15 cellular contexts compared by ENCODE assay signal in genomic region chr11:128828350-128828749, GRCh38. TPM values are rescaled to one million over a fixed set of nuclear protein-coding genes. Genes with fewer than 3 reads are reported as not detected.
DNase-seq lines count a peak whose midpoint lies in the region; ATAC-seq, FAIRE-seq and TF ChIP-seq lines count a peak whose summit lies in the region.
"Had no signal": no experiment of that assay in that cellular context is flagged by ENCODE, and none has a peak within 500 bp of the region (broad histone marks: within the 10 kb centered on the region; RNA-seq: fewer than 3 reads in every experiment).

No MANE protein-coding gene starts in this region.

- H3K9me3 ChIP-seq in PC-9 (ENCODE audit: insufficient read depth, low read depth), result no peaks in the 10 kb centered on the region

- intact Hi-C loops in PC-9 (cut with micrococcal nuclease; ENCODE audit: unreplicated experiment), result no loop called here

- TF ChIP-seq CTCF in PC-9 (conservative IDR thresholded peaks at IDR 0.05), result no peak

- no peak for TF ChIP-seq POLR2A in H54 (IDR thresholded peaks at IDR 0.05; ENCODE audit: low read depth, low read length)

- H3K4me2 ChIP-seq in PC-9, result no peak overlapping the region
- H3K4me2 ChIP-seq: GM23338 had no signal

- POLR2A ChIA-PET in PC-9 (lab: Charles Lee; ENCODE audit: unreplicated experiment), result no interaction called here

- no peaks in the 10 kb centered on the region for H3K9me3 Mint-ChIP-seq in memory B cell
- H3K9me3 Mint-ChIP-seq: GM23338 had no signal

- H3K9me2 ChIP-seq in PC-9 (ENCODE audit: insufficient read depth), result no peaks in the 10 kb centered on the region

- H3K4me1 Mint-ChIP-seq in memory B cell, result peaks cover 35% of the 10 kb centered on the region

- CTCF ChIA-PET in PC-9 (lab: Charles Lee), result no interaction called here

- H3K4me1 ChIP-seq in PC-9 (replicated peaks; ENCODE audit: insufficient read depth), result no peaks in the 10 kb centered on the region

- H3K27ac Mint-ChIP-seq in memory B cell, result peak overlapping the region; percentile 38
- H3K27ac Mint-ChIP-seq: GM23338 had no signal

- no peak overlapping the region for H3K27ac ChIP-seq in PC-9

- H3K4me3 Mint-ChIP-seq in memory B cell, result no peak overlapping the region
- H3K4me3 Mint-ChIP-seq: GM23338 had no signal

- no peaks in the 10 kb centered on the region for H3K79me2 ChIP-seq in PC-9 (ENCODE audit: low read depth)

- no peak overlapping the region for H2AFZ ChIP-seq in PC-9
- H2AFZ ChIP-seq: GM23338 had no signal

- DNase-seq in M059J (ENCODE audit: low read depth) (peak; percentile 60), dermis microvascular lymphatic vessel endothelial cell (ENCODE audit: low read depth in 2 of 2) (peak; percentile 27 to 78), memory B cell (ENCODE audit: low spot score in 2 of 2) (no peak), H54 (ENCODE audit: insufficient read length, low spot score) (no peak), PC-9 (no peak)
- DNase-seq: COR-L47, Karpas-422, MM.1S, NCI-H1092 treated with DMSO at 0.1 percent for 48 hours, NCI-H524 treated with DMSO at 0.1 percent for 48 hours, SHP77 had no signal

- H3K36me3 ChIP-seq in PC-9 (ENCODE audit: low read depth), result no peaks in the 10 kb centered on the region

- H3F3A ChIP-seq in PC-9 (ENCODE audit: insufficient read depth, low read depth), result no peaks in the 10 kb centered on the region

- no TSS peak for BruUV-seq in PC-9 (replicated peaks; lab: Mats Ljungman, UMichigan)

- peaks cover 11% of the 10 kb centered on the region for H3K36me3 Mint-ChIP-seq in memory B cell

- no peak overlapping the region for H3K4me3 ChIP-seq in PC-9
- H3K4me3 ChIP-seq: GM23338 had no signal

- ATAC-seq in memory B cell (ENCODE audit: low read depth), result no peak
- no peak for ATAC-seq in GM18517 (IDR thresholded peaks at IDR 0.05; ENCODE audit: unreplicated experiment)
- ATAC-seq in GM19467 (IDR thresholded peaks at IDR 0.05; ENCODE audit: unreplicated experiment), result no peak
- ATAC-seq: GM23338 had no signal

- H4K20me1 ChIP-seq in PC-9 (ENCODE audit: insufficient read depth), result no peaks in the 10 kb centered on the region

- H3K27me3 ChIP-seq in PC-9 (ENCODE audit: insufficient read depth, low read depth), result no peaks in the 10 kb centered on the region

- H3K27me3 Mint-ChIP-seq in memory B cell, result no peaks in the 10 kb centered on the region

- no peak for FAIRE-seq in H54 (lab: Jason Lieb, UNC)
- FAIRE-seq: RCC 7860 had no signal

RNA-seq across cellular contexts. Expression of gene KCNJ1, which starts 38.7 kb away (rescaled TPM):
- total RNA-seq in M059J (2014; rRNA removed; shearing (Covaris generic)), result not detected in 2 replicates
- under 0.01 and 0.13 TPM in 2 replicates for total RNA-seq in dermis microvascular lymphatic vessel endothelial cell
- total RNA-seq in PC-9 (2021), result not detected in 2 replicates
- total RNA-seq: GM23338 had no signal

Comparison
In these comparisons a context has a peak if more than half of its experiments do, and no peak if none do; other contexts are left out.
1. DNase-seq: peak in M059J (single experiment) and dermis microvascular lymphatic vessel endothelial cell (2 of 2); none in memory B cell (0 of 2), H54 (single experiment) and PC-9 (0 of 2).